ENCODE assay signal across 10 cellular contexts in genomic region chr6:73747293-73747692, GRCh38. TPM values are rescaled to one million over a fixed set of nuclear protein-coding genes. Genes with fewer than 3 reads are reported as not detected.
DNase-seq lines count a peak whose midpoint lies in the region; ATAC-seq and TF ChIP-seq lines count a peak whose summit lies in the region.
"Had no signal": no experiment of that assay in that cellular context is flagged by ENCODE, and none has a peak within 500 bp of the region (broad histone marks: within the 10 kb centered on the region; RNA-seq: fewer than 3 reads in every experiment).

No MANE protein-coding gene starts in this region.

- POLR2A ChIA-PET in CD8-positive, alpha-beta T cell (lab: Charles Lee), result no interaction called here

- no peaks in the 10 kb centered on the region for H3K36me3 Mint-ChIP-seq in effector memory CD8-positive, alpha-beta T cell (ENCODE audit: insufficient read depth)
- H3K36me3 Mint-ChIP-seq in CD8-positive, alpha-beta T cell, result no peaks in the 10 kb centered on the region

- H3K9me3 ChIP-seq in CD8-positive, alpha-beta T cell (ENCODE audit: low read length), result no peaks in the 10 kb centered on the region

- H3K4me3 Mint-ChIP-seq in effector memory CD8-positive, alpha-beta T cell, result no peak overlapping the region
- no peak overlapping the region for H3K4me3 Mint-ChIP-seq in CD8-positive, alpha-beta T cell
- H3K4me3 Mint-ChIP-seq: nephron had no signal

- ATAC-seq in GM18502 (IDR thresholded peaks at IDR 0.05; ENCODE audit: poor library complexity, unreplicated experiment) (peak; percentile 100), GM21423 (IDR thresholded peaks at IDR 0.05; ENCODE audit: unreplicated experiment) (peak; percentile 99), HG03432 (IDR thresholded peaks at IDR 0.05; ENCODE audit: unreplicated experiment) (peak; percentile 97)
- peak; percentile 66 for ATAC-seq in effector memory CD8-positive, alpha-beta T cell (replicated peaks)
- ATAC-seq in CD8-positive, alpha-beta T cell, result no peak

- no peaks in the 10 kb centered on the region for H3K9me3 Mint-ChIP-seq in effector memory CD8-positive, alpha-beta T cell
- H3K9me3 Mint-ChIP-seq in CD8-positive, alpha-beta T cell, result no peaks in the 10 kb centered on the region
- H3K9me3 Mint-ChIP-seq: nephron had no signal

- H3K27me3 Mint-ChIP-seq in effector memory CD8-positive, alpha-beta T cell, result no peaks in the 10 kb centered on the region
- H3K27me3 Mint-ChIP-seq in CD8-positive, alpha-beta T cell (ENCODE audit: low read depth), result no peaks in the 10 kb centered on the region

- no peaks in the 10 kb centered on the region for H3K4me1 Mint-ChIP-seq in effector memory CD8-positive, alpha-beta T cell (ENCODE audit: low read depth in 2 of 2)
- H3K4me1 Mint-ChIP-seq in CD8-positive, alpha-beta T cell (ENCODE audit: low read depth), result no peaks in the 10 kb centered on the region
- H3K4me1 Mint-ChIP-seq: nephron had no signal

- CTCF ChIA-PET in CD8-positive, alpha-beta T cell (lab: Charles Lee), result interaction anchor here (2.3 kb wide), 1 partner anchor 14 kb away, joined by 11 read pairs; no protein-coding TSS in a partner anchor

- no peak overlapping the region for H3K27ac Mint-ChIP-seq in effector memory CD8-positive, alpha-beta T cell
- no peak overlapping the region for H3K27ac Mint-ChIP-seq in CD8-positive, alpha-beta T cell
- H3K27ac Mint-ChIP-seq: nephron had no signal

- no peak overlapping the region for H3K27ac ChIP-seq in CD8-positive, alpha-beta T cell (ENCODE audit: low read depth, low read length)

- no peak for TF ChIP-seq CTCF in CD8-positive, alpha-beta T cell (IDR thresholded peaks at IDR 0.05)

- intact Hi-C loops in CD8-positive, alpha-beta T cell (cut with DNase I, micrococcal nuclease), result no loop called here

- H3K4me1 ChIP-seq in CD8-positive, alpha-beta T cell (ENCODE audit: insufficient read depth, low read length), result no peaks in the 10 kb centered on the region

- H3K36me3 ChIP-seq in CD8-positive, alpha-beta T cell (ENCODE audit: insufficient read depth, low read length), result no peaks in the 10 kb centered on the region

- DNase-seq in effector memory CD8-positive, alpha-beta T cell, result no peak
- DNase-seq in RKO (ENCODE audit: low spot score), result no peak
- DNase-seq in iPS-NIHi7 (ENCODE audit: extremely low spot score), result no peak
- no peak for DNase-seq in CD8-positive, alpha-beta T cell
- no peak for DNase-seq in NCI-H187 treated with DMSO at 0.1 percent for 48 hours (lab: John Stamatoyannopoulos, UW)
- DNase-seq: NCI-H2029 had no signal

- no peaks in the 10 kb centered on the region for H3K27me3 ChIP-seq in CD8-positive, alpha-beta T cell (ENCODE audit: insufficient read depth, low read length)

- H3K4me3 ChIP-seq in CD8-positive, alpha-beta T cell (ENCODE audit: low read depth, low read length), result no peak overlapping the region

RNA-seq across cellular contexts. Expression of gene CD109, which starts 51.3 kb away (rescaled TPM):
- total RNA-seq in CD8-positive, alpha-beta T cell, result under 1 TPM; 0.11 to 0.25 TPM
